ENCODE assay signal across 8 cellular contexts in genomic region chr16:70251651-70252354, GRCh38. TPM values are rescaled to one million over a fixed set of nuclear protein-coding genes. Genes with fewer than 3 reads are reported as not detected.
DNase-seq lines count a peak whose midpoint lies in the region; ATAC-seq and TF ChIP-seq lines count a peak whose summit lies in the region.

EXOSC6 (minus strand) TSS chr16:70251940; CDS start chr16:70251900, 40 bp downstream.

- peaks cover 27% of the 10 kb centered on the region for H3K36me3 Mint-ChIP-seq in activated T-helper 1 cell treated with anti-CD3 and anti-CD28 coated beads, Interleukin-12 subunit alpha, Interleukin-12 subunit beta, Interleukin-2, Interleukin-4 antibody, amounts not matched to agents 30 ng/mL and 10 ng/mL and 1 ng/mL, durations not matched to agents 14 hours and 24 hours and 36 hours (ENCODE audit: low read depth)
- no peaks in the 10 kb centered on the region for H3K36me3 Mint-ChIP-seq in natural killer cell

- ATAC-seq in natural killer cell, result peak; percentile 91 to 98 (median 95)

- TF ChIP-seq CTCF in LNCAP (IDR thresholded peaks at IDR 0.05) (peak; percentile 86), fibroblast of mammary gland (conservative IDR thresholded peaks at IDR 0.05; ENCODE audit: control insufficient read depth, insufficient read depth, low read depth, low read length) (peak; percentile 76), natural killer cell (IDR thresholded peaks at IDR 0.05) (peak; percentile 88)

- H3K4me1 Mint-ChIP-seq in activated T-helper 1 cell treated with anti-CD3 and anti-CD28 coated beads, Interleukin-12 subunit alpha, Interleukin-12 subunit beta, Interleukin-2, Interleukin-4 antibody, amounts not matched to agents 30 ng/mL and 10 ng/mL and 1 ng/mL, durations not matched to agents 14 hours and 24 hours and 36 hours (ENCODE audit: low read depth), result peaks cover 10% of the 10 kb centered on the region
- H3K4me1 Mint-ChIP-seq in natural killer cell, result peaks cover 0 to 12% of the 10 kb centered on the region in 2 donors

- no peaks in the 10 kb centered on the region for H3K9me3 Mint-ChIP-seq in activated T-helper 1 cell treated with anti-CD3 and anti-CD28 coated beads, Interleukin-12 subunit alpha, Interleukin-12 subunit beta, Interleukin-2, Interleukin-4 antibody, amounts not matched to agents 30 ng/mL and 10 ng/mL and 1 ng/mL, durations not matched to agents 14 hours and 24 hours and 36 hours
- H3K9me3 Mint-ChIP-seq in natural killer cell, result no peaks in the 10 kb centered on the region

- DNase-seq in ELR (ENCODE audit: low read depth) (peak; percentile 97), H4 (ENCODE audit: low spot score) (peak; percentile 91), RPMI7951 (ENCODE audit: low read depth) (peak; percentile 90), fibroblast of mammary gland (ENCODE audit: low read depth) (peak; percentile 89), natural killer cell (peak; percentile 89)
- DNase-seq in activated T-helper 1 cell treated with anti-CD3 and anti-CD28 coated beads, Interleukin-12 subunit alpha, Interleukin-12 subunit beta, Interleukin-2, Interleukin-4 antibody, amounts not matched to agents 30 ng/mL and 10 ng/mL and 1 ng/mL, durations not matched to agents 14 hours and 24 hours and 36 hours (ENCODE audit: low spot score), result peak; percentile 90
- DNase-seq in stimulated activated naive CD4-positive, alpha-beta T cell (lab: John Stamatoyannopoulos, UW), result peak; percentile 83 to 91 (median 88)

- no peaks in the 10 kb centered on the region for H3K27me3 Mint-ChIP-seq in activated T-helper 1 cell treated with anti-CD3 and anti-CD28 coated beads, Interleukin-12 subunit alpha, Interleukin-12 subunit beta, Interleukin-2, Interleukin-4 antibody, amounts not matched to agents 30 ng/mL and 10 ng/mL and 1 ng/mL, durations not matched to agents 14 hours and 24 hours and 36 hours (ENCODE audit: insufficient read depth)
- H3K27me3 Mint-ChIP-seq in natural killer cell (ENCODE audit: low read depth in 2 of 2), result no peaks in the 10 kb centered on the region

- peak within 1 kb of the TSS; percentile 96 for H3K27ac Mint-ChIP-seq in activated T-helper 1 cell treated with anti-CD3 and anti-CD28 coated beads, Interleukin-12 subunit alpha, Interleukin-12 subunit beta, Interleukin-2, Interleukin-4 antibody, amounts not matched to agents 30 ng/mL and 10 ng/mL and 1 ng/mL, durations not matched to agents 14 hours and 24 hours and 36 hours
- H3K27ac Mint-ChIP-seq in natural killer cell, result peak within 1 kb of the TSS; percentile 83 to 93

- H3K4me3 Mint-ChIP-seq in activated T-helper 1 cell treated with anti-CD3 and anti-CD28 coated beads, Interleukin-12 subunit alpha, Interleukin-12 subunit beta, Interleukin-2, Interleukin-4 antibody, amounts not matched to agents 30 ng/mL and 10 ng/mL and 1 ng/mL, durations not matched to agents 14 hours and 24 hours and 36 hours, result peak within 1 kb of the TSS; percentile 91
- peak within 1 kb of the TSS; percentile 91 for H3K4me3 Mint-ChIP-seq in natural killer cell

- peak within 1 kb of the TSS; percentile 59 for H3K4me3 ChIP-seq in fibroblast of mammary gland (ENCODE audit: control insufficient read depth, low read depth, low read length)

- intact Hi-C loops in activated T-helper 1 cell treated with anti-CD3 and anti-CD28 coated beads, Interleukin-12 subunit alpha, Interleukin-12 subunit beta, Interleukin-2, Interleukin-4 antibody, amounts not matched to agents 30 ng/mL and 10 ng/mL and 1 ng/mL, durations not matched to agents 14 hours and 24 hours and 36 hours (cut with micrococcal nuclease), result loop anchor here (1.0 to 5.0 kb wide), 6 partner anchors 37 to 268 kb away; partner anchors contain the start of genes AARS1, DDX19A, FCSK and ST3GAL2
- intact Hi-C loops in natural killer cell (cut with micrococcal nuclease), result loop anchor here (2.0 kb wide), 1 partner anchor 95 kb away; the partner anchor contains the start of gene DDX19A

RNA-seq across cellular contexts. Expression of gene EXOSC6, which starts in this region (rescaled TPM):
- total RNA-seq in H4 (2014; rRNA removed; shearing (Covaris generic)), result 15.2 and 15.7 TPM in 2 replicates
- 10.0 and 14.6 TPM in 2 replicates for total RNA-seq in RPMI7951 (2014; rRNA removed; shearing (Covaris generic))
- total RNA-seq in activated T-helper 1 cell treated with anti-CD3 and anti-CD28 coated beads, Interleukin-12 subunit alpha, Interleukin-12 subunit beta, Interleukin-2, Interleukin-4 antibody, amounts not matched to agents 30 ng/mL and 10 ng/mL and 1 ng/mL, durations not matched to agents 14 hours and 24 hours and 36 hours, result 40.5 and 42.1 TPM in 2 replicates
- 10 to 100 TPM; 26.4 to 27.6 (median 27.3) TPM for total RNA-seq in natural killer cell

Comparison
In these comparisons a context has a peak if more than half of its experiments do, and no peak if none do; other contexts are left out.
1. Peak in every context shown above with its lines: DNase-seq, ATAC-seq and H3K4me3 ChIP-seq.